ENCODE assay signal across 8 cellular contexts in the genomic region with DNA sequence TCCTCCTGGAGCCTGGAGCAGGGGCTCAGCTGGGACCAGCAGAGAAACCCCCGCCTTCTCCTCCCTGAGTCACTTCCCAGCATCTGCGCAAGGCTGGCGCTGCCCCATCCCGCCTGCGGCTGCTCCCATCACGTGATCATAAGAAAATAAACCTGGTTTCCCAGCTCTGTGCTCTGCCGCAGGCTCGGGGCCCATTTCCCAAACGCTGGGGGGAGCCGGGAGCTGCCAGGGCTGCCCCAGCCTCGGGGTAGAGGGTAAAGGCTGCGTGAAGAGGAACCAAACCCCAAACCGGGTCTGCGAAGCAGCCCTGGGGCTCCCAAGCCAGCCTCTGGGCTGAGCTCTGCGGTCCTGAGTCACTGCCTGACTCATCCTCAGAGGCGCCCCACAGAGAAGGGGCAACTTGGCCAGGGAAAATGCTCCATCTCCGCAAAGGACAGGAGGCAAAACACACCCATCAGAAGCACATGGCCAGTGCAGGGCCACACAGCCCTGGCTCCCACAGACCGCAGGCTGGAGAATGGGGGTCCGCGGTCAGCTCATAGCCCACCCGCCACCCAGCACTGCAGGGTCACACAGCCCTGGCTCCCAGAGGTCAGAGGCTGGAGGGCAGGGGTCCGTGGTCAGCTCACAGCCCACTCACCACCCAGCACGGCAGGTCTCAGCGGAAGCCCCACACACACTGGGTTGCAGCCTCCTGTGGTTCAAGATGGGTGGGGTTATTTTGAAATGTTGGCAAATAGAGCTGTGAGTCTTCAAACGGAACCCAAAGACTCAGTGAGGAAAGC.
DNase-seq lines count a peak whose midpoint lies in the region; ATAC-seq and TF ChIP-seq lines count a peak whose summit lies in the region.

No MANE protein-coding gene starts in this region.

- H4K8ac ChIP-seq in mesenchymal stem cell (ENCODE audit: low read length): peak overlapping the region; percentile 92

- H3K36me3 ChIP-seq in effector memory CD4-positive, alpha-beta T cell (ENCODE audit: control insufficient read depth, insufficient read depth, low read length): peaks cover 22% of the 10 kb centered on the region
- peaks cover 6 to 41% of the 10 kb centered on the region in 2 experiments for H3K36me3 ChIP-seq in mesenchymal stem cell (ENCODE audit: control insufficient read depth in 1 of 2, insufficient read depth in 2 of 2, low read depth in 1 of 2, low read length in 2 of 2)
- no peaks in the 10 kb centered on the region for H3K36me3 ChIP-seq in WERI-Rb-1

- H3K4me2 ChIP-seq in mesenchymal stem cell (ENCODE audit: low read length, poor library complexity, severe bottlenecking): peak overlapping the region; percentile 69

- peak overlapping the region; percentile 98 for H2BK5ac ChIP-seq in mesenchymal stem cell (ENCODE audit: low read depth, low read length, poor library complexity, severe bottlenecking)

- 0% methylated on average over 16 of the region's 25 CpGs for WGBS in mesenchymal stem cell

- peak overlapping the region; percentile 99 for H2BK120ac ChIP-seq in mesenchymal stem cell (ENCODE audit: low read depth, low read length)

- H3K27me3 ChIP-seq in effector memory CD4-positive, alpha-beta T cell (replicated peaks; ENCODE audit: control insufficient read depth, insufficient read depth, low read length, poor library complexity, severe bottlenecking): no peaks in the 10 kb centered on the region
- no peaks in the 10 kb centered on the region for H3K27me3 ChIP-seq in mesenchymal stem cell (ENCODE audit: control insufficient read depth in 1 of 2, insufficient read depth in 1 of 2, low read length in 2 of 2)
- no peaks in the 10 kb centered on the region for H3K27me3 ChIP-seq in WERI-Rb-1 (ENCODE audit: insufficient read depth, low read depth, severe bottlenecking)

- peak overlapping the region; percentile 100 for H4K91ac ChIP-seq in mesenchymal stem cell (ENCODE audit: low read length)

- H2BK12ac ChIP-seq in mesenchymal stem cell (ENCODE audit: low read length in 2 of 2): peak overlapping the region; percentile 81 to 100

- peak; percentile 46 for ATAC-seq in HG02981 (IDR thresholded peaks at IDR 0.05; ENCODE audit: unreplicated experiment)

- no peaks in the 10 kb centered on the region for H3K79me1 ChIP-seq in mesenchymal stem cell (replicated peaks; ENCODE audit: low read length, poor library complexity, severe bottlenecking)

- peak overlapping the region; percentile 99 for H3K18ac ChIP-seq in mesenchymal stem cell (ENCODE audit: low read depth in 1 of 2, low read length in 2 of 2)

- H3K9me3 ChIP-seq in effector memory CD4-positive, alpha-beta T cell (ENCODE audit: control insufficient read depth, low read length): no peaks in the 10 kb centered on the region
- no peaks in the 10 kb centered on the region for H3K9me3 ChIP-seq in mesenchymal stem cell (ENCODE audit: control insufficient read depth, low read length)
- peaks cover 2% of the 10 kb centered on the region for H3K9me3 ChIP-seq in WERI-Rb-1 (ENCODE audit: severe bottlenecking)

- H3K14ac ChIP-seq in mesenchymal stem cell (ENCODE audit: low read length in 2 of 2): peak overlapping the region in 1 of 2 experiments; percentile 98

- no peak for TF ChIP-seq CTCF in WERI-Rb-1 (IDR thresholded peaks at IDR 0.05; ENCODE audit: low read depth, low read length)

- H2BK15ac ChIP-seq in mesenchymal stem cell (ENCODE audit: low read depth, poor library complexity, severe bottlenecking): peak overlapping the region; percentile 75

- no peak overlapping the region for H2AFZ ChIP-seq in mesenchymal stem cell (ENCODE audit: low read depth, low read length)

- peak overlapping the region; percentile 20 for H3K4me3 ChIP-seq in effector memory CD4-positive, alpha-beta T cell (ENCODE audit: insufficient read depth, low read depth, low read length, poor library complexity, severe bottlenecking)
- H3K4me3 ChIP-seq in mesenchymal stem cell (ENCODE audit: insufficient read depth in 1 of 2, low read depth in 1 of 2, low read length in 2 of 2) (peak overlapping the region in 1 of 2 experiments; percentile 77), WERI-Rb-1 (ENCODE audit: low read depth, low read length) (no peak overlapping the region)

- peak overlapping the region; percentile 76 for H3K27ac ChIP-seq in effector memory CD4-positive, alpha-beta T cell (ENCODE audit: insufficient read depth, low read length, poor library complexity, severe bottlenecking)
- H3K27ac ChIP-seq in mesenchymal stem cell (ENCODE audit: low read length, poor library complexity, severe bottlenecking): peak overlapping the region; percentile 100
- H3K27ac ChIP-seq in WERI-Rb-1: no peak overlapping the region; the same call in 1 of the 2 replicates

- H3K23ac ChIP-seq in mesenchymal stem cell (ENCODE audit: low read length in 2 of 2): peak overlapping the region in 1 of 2 experiments; percentile 91

- DNase-seq in GM04503 (ENCODE audit: low read depth): peak; percentile 95
- peak; percentile 50 for DNase-seq in NCI-H774 (lab: John Stamatoyannopoulos, UW)
- DNase-seq in activated CD8-positive, alpha-beta memory T cell treated with anti-CD3 and anti-CD28 coated beads for 48 hours (ENCODE audit: low read depth in 2 of 3, low spot score in 2 of 3): peak; percentile 54 to 70 (median 58)
- peak; percentile 51 to 70 (median 61) for DNase-seq in effector memory CD4-positive, alpha-beta T cell
- peak; percentile 99 for DNase-seq in mesenchymal stem cell
- DNase-seq in stimulated activated CD8-positive, alpha-beta memory T cell treated with anti-CD3 and anti-CD28 coated beads, Interleukin-12 subunit alpha, Interleukin-12 subunit beta, amount 100 ng/mL, for 1 hour (ENCODE audit: low read depth): peak; percentile 60
- no peak for DNase-seq in WERI-Rb-1

- peaks cover 52% of the 10 kb centered on the region for H3K4me1 ChIP-seq in effector memory CD4-positive, alpha-beta T cell (ENCODE audit: control insufficient read depth, insufficient read depth, low read length, poor library complexity, severe bottlenecking)
- peaks cover 58% of the 10 kb centered on the region for H3K4me1 ChIP-seq in mesenchymal stem cell (ENCODE audit: control insufficient read depth, insufficient read depth, low read depth, low read length)

- H2AK5ac ChIP-seq in mesenchymal stem cell (ENCODE audit: low read length, severe bottlenecking): peak overlapping the region; percentile 87

- peak overlapping the region; percentile 98 to 99 for H3K4ac ChIP-seq in mesenchymal stem cell (ENCODE audit: low read depth in 1 of 2, low read length in 2 of 2)

- H3K9ac ChIP-seq in mesenchymal stem cell (ENCODE audit: low read length): peak overlapping the region; percentile 97
